In genomic region chr20:40160151-40160550, GRCh38 we compare ENCODE assay signal across 8 cellular contexts.
DNase-seq lines count a peak whose midpoint lies in the region; TF ChIP-seq lines count a peak whose summit lies in the region.

No MANE protein-coding gene starts in this region.

- peak; percentile 22 to 25 for DNase-seq in activated T-cell treated with anti-CD3 and anti-CD28 coated beads, Interleukin-2, amount 50 U/mL, for 48 hours
- no peak for DNase-seq in activated T-cell treated with anti-CD3 and anti-CD28 coated beads for 4 hours
- peak; percentile 14 for DNase-seq in KG1 (lab: John Stamatoyannopoulos, UW)
- DNase-seq in SIG-M5 (lab: John Stamatoyannopoulos, UW): peak; percentile 13
- peak; percentile 45 to 64 for DNase-seq in erythroblast (lab: John Stamatoyannopoulos, UW)
- DNase-seq in myocyte (ENCODE audit: low read depth): peak; percentile 13
- no peak for DNase-seq in DMS79 treated with DMSO at 0.1 percent for 48 hours (lab: John Stamatoyannopoulos, UW)
- no peak for DNase-seq in NCI-H510A (lab: John Stamatoyannopoulos, UW)

- no peak for TF ChIP-seq POLR2A in erythroblast (IDR thresholded peaks at IDR 0.05; ENCODE audit: low read length)

Comparison
In these comparisons a context has a peak if more than half of its experiments do, and no peak if none do; other contexts are left out.
1. DNase-seq: peak in activated T-cell treated with anti-CD3 and anti-CD28 coated beads, Interleukin-2, amount 50 U/mL, for 48 hours (2 of 2), KG1 (single experiment), SIG-M5 (single experiment), erythroblast (2 of 2) and myocyte (single experiment); none in activated T-cell treated with anti-CD3 and anti-CD28 coated beads for 4 hours (single experiment), DMS79 treated with DMSO at 0.1 percent for 48 hours (single experiment) and NCI-H510A (single experiment).